ENCODE assay signal across 12 cellular contexts in genomic region chr6:144265061-144265357, GRCh38. TPM values are rescaled to one million over a fixed set of nuclear protein-coding genes. Genes with fewer than 3 reads are reported as not detected.
A peak's percentile ranks its signal among the peaks of the same experiment; 100 is the strongest.
DNase-seq lines count a peak whose midpoint lies in the region; ATAC-seq and TF ChIP-seq lines count a peak whose summit lies in the region.
"Had no signal": no experiment of that assay in that cellular context is flagged by ENCODE, and none has a peak within 500 bp of the region (broad histone marks: within the 10 kb centered on the region; RNA-seq: fewer than 3 reads in every experiment).

No MANE protein-coding gene starts in this region.

- no peaks in the 10 kb centered on the region for H3K36me3 Mint-ChIP-seq in mesothelial cell of epicardium

- H3K4me3 ChIP-seq in heart left ventricle (no peak overlapping the region), brain microvascular endothelial cell (ENCODE audit: low read depth, low read length) (no peak overlapping the region), aorta (ENCODE audit: low read length in 2 of 2) (no peak overlapping the region)

- H3K4me3 Mint-ChIP-seq in mesothelial cell of epicardium = peak overlapping the region; percentile 23

- peaks cover 0 to 9% (median 0%) of the 10 kb centered on the region in 12 donors for H3K9me3 ChIP-seq in heart left ventricle
- H3K9me3 ChIP-seq in aorta (ENCODE audit: control insufficient read depth, low read length) = no peaks in the 10 kb centered on the region

- H3K27me3 Mint-ChIP-seq in mesothelial cell of epicardium (ENCODE audit: low read depth) = no peaks in the 10 kb centered on the region

- H3K4me1 Mint-ChIP-seq in mesothelial cell of epicardium = peaks cover 31% of the 10 kb centered on the region

- H3K27me3 ChIP-seq in heart left ventricle (no peaks in the 10 kb centered on the region), brain microvascular endothelial cell (replicated peaks) (no peaks in the 10 kb centered on the region), aorta (ENCODE audit: control insufficient read depth in 1 of 2, insufficient read depth in 2 of 2, low read length in 1 of 2) (no peaks in the 10 kb centered on the region)

- H3K27ac ChIP-seq in heart left ventricle = peak overlapping the region; percentile 10 to 83 (median 66)
- peak overlapping the region; percentile 97 for H3K27ac ChIP-seq in brain microvascular endothelial cell
- H3K27ac ChIP-seq in aorta (ENCODE audit: low read depth in 1 of 2, low read length in 2 of 2) = peak overlapping the region; percentile 21 to 82

- DNase-seq in heart left ventricle (no peak), Right ventricle myocardium superior (no peak), brain microvascular endothelial cell (peak; percentile 78), mesothelial cell of epicardium (ENCODE audit: low spot score in 2 of 2, unreplicated experiment in 2 of 2) (no peak), aorta (no peak), amygdala (lab: John Stamatoyannopoulos, UW) (no peak), COLO668 (lab: John Stamatoyannopoulos, UW; ENCODE audit: unreplicated experiment) (no peak)
- DNase-seq: activated naive CD4-positive, alpha-beta T cell treated with anti-CD3 and anti-CD28 coated beads, Interleukin-2, amount 50 U/mL, for 16 hours; midbrain; NCI-H1105; stimulated activated CD4-positive, alpha-beta T cell treated with anti-CD3 and anti-CD28 coated beads, Interleukin-1b, Interleukin-23, amount 100 ng/mL, for 48 hours had no signal

- no peak for TF ChIP-seq POLR2A in heart left ventricle (IDR thresholded peaks at IDR 0.05)

- no peak for ATAC-seq in heart left ventricle
- ATAC-seq in Right ventricle myocardium superior (ENCODE audit: poor library complexity) = no peak
- ATAC-seq in aorta (ENCODE audit: low FRiP score) = no peak
- ATAC-seq in GM18498 (IDR thresholded peaks at IDR 0.05; ENCODE audit: unreplicated experiment) = no peak

- no peak for TF ChIP-seq CTCF in heart left ventricle (IDR thresholded peaks at IDR 0.05)
- TF ChIP-seq CTCF in brain microvascular endothelial cell (IDR thresholded peaks at IDR 0.05; ENCODE audit: low read depth, low read length, missing control alignments) = no peak
- TF ChIP-seq CTCF in mesothelial cell of epicardium (IDR thresholded peaks at IDR 0.05; ENCODE audit: unreplicated experiment) = no peak

- H3K27ac Mint-ChIP-seq in mesothelial cell of epicardium = peak overlapping the region; percentile 98

- intact Hi-C loops in heart left ventricle (cut with DNase I) (loop anchor here in 2 of 10 donors (5.0 kb wide), 1 partner anchor 48 kb away; no protein-coding TSS in a partner anchor), Right ventricle myocardium superior (cut with DNase I) (no loop called here), aorta (cut with DNase I) (loop anchor here in 1 of 2 donors (2.0 kb wide), 1 partner anchor 20 kb away; the partner anchor contains the start of gene UTRN)

- in situ Hi-C loops in brain microvascular endothelial cell (cut with HindIII; ENCODE audit: low pct_ligation_motif_present, low sequenced_read_pairs) = no loop called here

- H3K36me3 ChIP-seq in heart left ventricle (no peaks in the 10 kb centered on the region), brain microvascular endothelial cell (replicated peaks) (no peaks in the 10 kb centered on the region), aorta (ENCODE audit: control insufficient read depth in 1 of 2, insufficient read depth in 2 of 2, low read length in 1 of 2) (no peaks in the 10 kb centered on the region)

- H3K4me1 ChIP-seq in heart left ventricle = peaks cover 9 to 35% (median 26%) of the 10 kb centered on the region in 12 donors
- H3K4me1 ChIP-seq in aorta (ENCODE audit: control insufficient read depth in 1 of 2, insufficient read depth in 2 of 2, low read length in 2 of 2) = peaks cover 2 to 4% of the 10 kb centered on the region in 2 donors

- WGBS in heart left ventricle, 4 donors = 41 to 48% (median 44%) methylated on average over 4 of the region's 4 CpGs
- 36% methylated on average over 4 of the region's 4 CpGs for WGBS in aorta, 2 donors

- H3K9me3 Mint-ChIP-seq in mesothelial cell of epicardium = peaks cover 3% of the 10 kb centered on the region

RNA-seq across cellular contexts. Expression of gene UTRN, which starts 20.1 kb away (rescaled TPM):
- 100 to 1,000 TPM in 3 of 9 donors, 10 to 100 TPM in 6; 69.3 to 129 (median 86.0) TPM for total RNA-seq in heart left ventricle
- polyA plus RNA-seq in heart left ventricle = 10 to 100 TPM; 13.9 to 28.8 TPM
- total RNA-seq in Right ventricle myocardium superior = 65.8 TPM
- total RNA-seq in mesothelial cell of epicardium = 133 to 148 TPM (median 146 TPM) in 3 replicates
- 100 to 1,000 TPM; 238 to 259 TPM for total RNA-seq in aorta
- polyA plus RNA-seq in aorta = 10 to 100 TPM; 11.5 to 20.1 TPM
